12 cellular contexts compared by ENCODE assay signal in genomic region chr12:118148287-118148686, GRCh38.
"Had no signal": no experiment of that assay in that cellular context is flagged by ENCODE, and none has a peak within 500 bp of the region (broad histone marks: within the 10 kb centered on the region; RNA-seq: fewer than 3 reads in every experiment).

No MANE protein-coding gene starts in this region.

- ATAC-seq: activated CD4-positive, CD25-positive, alpha-beta regulatory T cell treated with anti-CD3 and anti-CD28 coated beads, Interleukin-2, amount 50 U/mL, for 24 hours; foreskin keratinocyte; naive thymus-derived CD4-positive, alpha-beta T cell; pancreas had no signal

- H3K4me3 Mint-ChIP-seq: activated naive CD4-positive, alpha-beta T cell treated with anti-CD3 and anti-CD28 coated beads, Interleukin-2, amount 10 ng/mL, durations not matched to agents 7 days and 5 days had no signal

- H3K9me3 ChIP-seq: pancreas, transverse colon had no signal

- H3K4me3 ChIP-seq: pancreas, transverse colon had no signal

- H3K9me3 Mint-ChIP-seq: activated naive CD4-positive, alpha-beta T cell treated with anti-CD3 and anti-CD28 coated beads, Interleukin-2, amount 10 ng/mL, durations not matched to agents 7 days and 5 days; activated T-helper 2 cell treated with anti-CD3 and anti-CD28 coated beads, Interferon-gamma antibody, Interleukin-2, Interleukin-4, amounts not matched to agents 10 μg/mL and 5 μg/mL and 100 μg/mL, durations not matched to agents 14 hours and 24 hours and 36 hours had no signal

- H3K4me1 ChIP-seq: foreskin keratinocyte, pancreas, transverse colon had no signal

- DNase-seq: activated naive CD4-positive, alpha-beta T cell treated with anti-CD3 and anti-CD28 coated beads, Interleukin-2, amount 10 ng/mL, durations not matched to agents 7 days and 5 days; central memory CD4-positive, alpha-beta T cell; cortex of kidney; effector CD4-positive, alpha-beta T cell; foreskin keratinocyte; naive thymus-derived CD4-positive, alpha-beta T cell; pancreas; stimulated activated CD4-positive, alpha-beta T cell treated with anti-CD3 and anti-CD28 coated beads, Interleukin-2, amount 100 ng/mL, for 48 hours; stimulated activated naive CD4-positive, alpha-beta T cell; transverse colon had no signal

- H3K27ac Mint-ChIP-seq: activated naive CD4-positive, alpha-beta T cell treated with anti-CD3 and anti-CD28 coated beads, Interleukin-2, amount 10 ng/mL, durations not matched to agents 7 days and 5 days had no signal

- H3K27me3 Mint-ChIP-seq: activated naive CD4-positive, alpha-beta T cell treated with anti-CD3 and anti-CD28 coated beads, Interleukin-2, amount 10 ng/mL, durations not matched to agents 7 days and 5 days; naive thymus-derived CD4-positive, alpha-beta T cell had no signal

- H3K27me3 ChIP-seq: foreskin keratinocyte, pancreas, transverse colon had no signal

- H3K27ac ChIP-seq: foreskin keratinocyte, pancreas, transverse colon had no signal
